In genomic region chr3:124787490-124788195, GRCh38 we compare ENCODE assay signal across 12 cellular contexts. TPM values are rescaled to one million over a fixed set of nuclear protein-coding genes. Genes with fewer than 3 reads are reported as not detected.
A peak's percentile ranks its signal among the peaks of the same experiment; 100 is the strongest.
DNase-seq lines count a peak whose midpoint lies in the region; ATAC-seq and TF ChIP-seq lines count a peak whose summit lies in the region.
"Had no signal": no experiment of that assay in that cellular context is flagged by ENCODE, and none has a peak within 500 bp of the region (broad histone marks: within the 10 kb centered on the region; RNA-seq: fewer than 3 reads in every experiment).

No MANE protein-coding gene starts in this region.

- CTCF ChIA-PET in HEK293T (lab: Yijun Ruan, JAX), result interaction anchor here (2.0 to 3.5 kb wide), 3 partner anchors 10 to 114 kb away, joined by 4 to 17 read pairs (median 10); no protein-coding TSS in a partner anchor

- H3K9ac ChIP-seq in skeletal muscle tissue (ENCODE audit: low read depth in 1 of 3, low read length in 3 of 3), result peak overlapping the region in 1 of 3 donors; percentile 3

- no peak for ATAC-seq in GM19455 (IDR thresholded peaks at IDR 0.05; ENCODE audit: unreplicated experiment)
- no peak for ATAC-seq in GM19328 (IDR thresholded peaks at IDR 0.05; ENCODE audit: unreplicated experiment)
- ATAC-seq: CD8-positive, alpha-beta T cell had no signal

- no peak for TF ChIP-seq CTCF in VCaP (conservative IDR thresholded peaks at IDR 0.05)

- no peaks in the 10 kb centered on the region for H3K27me3 ChIP-seq in skeletal muscle tissue (ENCODE audit: control insufficient read depth in 3 of 3, insufficient read depth in 3 of 3, low read length in 3 of 3)

- H3K27ac ChIP-seq in VCaP, result peak overlapping the region; percentile 57
- H3K27ac ChIP-seq in skeletal muscle tissue (ENCODE audit: low read depth, low read length), result peak overlapping the region; percentile 28

- DNase-seq in HCEC 1CT, result peak; percentile 17
- peak; percentile 64 for DNase-seq in foreskin melanocyte
- DNase-seq in NCI-H345 (lab: John Stamatoyannopoulos, UW), result no peak
- no peak for DNase-seq in HEK293T (ENCODE audit: extremely low spot score)
- DNase-seq: activated CD8-positive, alpha-beta memory T cell treated with anti-CD3 and anti-CD28 coated beads, Interleukin-2, amount 50 U/mL, for 48 hours; CD8-positive, alpha-beta T cell; NCI-H774; stimulated activated CD8-positive, alpha-beta memory T cell treated with anti-CD3 and anti-CD28 coated beads, Interleukin-4, amount 100 ng/mL, for 48 hours had no signal

- H3K4me3 ChIP-seq in skeletal muscle tissue (ENCODE audit: low read length in 3 of 3), result no peak overlapping the region

- POLR2A ChIA-PET in HEK293T (lab: Yijun Ruan, JAX), result no interaction called here

- peaks cover 32 to 48% (median 35%) of the 10 kb centered on the region in 3 donors for H3K4me1 ChIP-seq in skeletal muscle tissue (ENCODE audit: control insufficient read depth in 3 of 3, insufficient read depth in 3 of 3, low read length in 3 of 3)

- H3K9me3 ChIP-seq in skeletal muscle tissue (ENCODE audit: control insufficient read depth in 3 of 3, low read length in 3 of 3), result no peaks in the 10 kb centered on the region

- H3K36me3 ChIP-seq in skeletal muscle tissue (ENCODE audit: control insufficient read depth in 3 of 3, insufficient read depth in 3 of 3, low read length in 3 of 3), result no peaks in the 10 kb centered on the region

TF ChIP-seq in HEK293T, 16 proteins besides CTCF, POLR2A, EP300 and RAD21:
- TF ChIP-seq ARNT (IDR thresholded peaks at IDR 0.05) (no peak), PKNOX1 (IDR thresholded peaks at IDR 0.05) (no peak), HDGF (IDR thresholded peaks at IDR 0.05; ENCODE audit: borderline replicate concordance) (no peak), NFRKB (IDR thresholded peaks at IDR 0.05) (no peak), TARDBP (IDR thresholded peaks at IDR 0.05) (no peak), CTBP1 (IDR thresholded peaks at IDR 0.05; ENCODE audit: borderline replicate concordance) (no peak), SP1 (IDR thresholded peaks at IDR 0.05) (no peak), FOXM1 (IDR thresholded peaks at IDR 0.05; ENCODE audit: borderline replicate concordance) (no peak), LEF1 (IDR thresholded peaks at IDR 0.05; ENCODE audit: borderline replicate concordance) (no peak), SUZ12 (IDR thresholded peaks at IDR 0.05) (no peak), FOXK2 (IDR thresholded peaks at IDR 0.05) (no peak), BHLHE40 (IDR thresholded peaks at IDR 0.05; ENCODE audit: borderline replicate concordance) (no peak), L3MBTL2 (conservative IDR thresholded peaks at IDR 0.05) (no peak), ELF4 (IDR thresholded peaks at IDR 0.05) (no peak), ZNF384 (IDR thresholded peaks at IDR 0.05) (no peak), FOXA1 (IDR thresholded peaks at IDR 0.05) (no peak)

RNA-seq across cellular contexts. Expression of gene UMPS, which starts 57.4 kb away (rescaled TPM):
- 28.2 TPM for total RNA-seq in skeletal muscle tissue

Comparison
In these comparisons a context has a peak if more than half of its experiments do, and no peak if none do; other contexts are left out.
1. DNase-seq: peak in HCEC 1CT (single experiment) and foreskin melanocyte (single experiment); none in NCI-H345 (single experiment) and HEK293T (single experiment).